Comparison of ENCODE assay signal across 1 cellular context in genomic region chr3:196537319-196537984, GRCh38.
TF ChIP-seq lines count a peak whose summit lies in the region.

No MANE protein-coding gene starts in this region.

TF ChIP-seq in H1, 55 proteins besides CTCF, POLR2A, EP300 and RAD21:
- no peak for TF ChIP-seq SUZ12 (IDR thresholded peaks at IDR 0.05; ENCODE audit: low read length)
- TF ChIP-seq SIRT6 (IDR thresholded peaks at IDR 0.05; ENCODE audit: low read length), result no peak
- no peak for TF ChIP-seq KDM4A (IDR thresholded peaks at IDR 0.05; ENCODE audit: low read depth, low read length, severe bottlenecking)
- no peak for TF ChIP-seq BCL11A (IDR thresholded peaks at IDR 0.05; ENCODE audit: low read depth in 2 of 2, low read length in 2 of 2)
- no peak for TF ChIP-seq GTF2F1 (IDR thresholded peaks at IDR 0.05; ENCODE audit: borderline replicate concordance, low read depth, low read length)
- TF ChIP-seq TAF1 (IDR thresholded peaks at IDR 0.05; ENCODE audit: low read depth, low read length), result no peak
- TF ChIP-seq CBX8 (IDR thresholded peaks at IDR 0.05; ENCODE audit: borderline replicate concordance, low read depth, low read length), result no peak
- no peak for TF ChIP-seq MAFK (IDR thresholded peaks at IDR 0.05; ENCODE audit: low read depth, low read length)
- no peak for TF ChIP-seq E2F6 (IDR thresholded peaks at IDR 0.05)
